ENCODE assay signal across 25 cellular contexts in the genomic region with DNA sequence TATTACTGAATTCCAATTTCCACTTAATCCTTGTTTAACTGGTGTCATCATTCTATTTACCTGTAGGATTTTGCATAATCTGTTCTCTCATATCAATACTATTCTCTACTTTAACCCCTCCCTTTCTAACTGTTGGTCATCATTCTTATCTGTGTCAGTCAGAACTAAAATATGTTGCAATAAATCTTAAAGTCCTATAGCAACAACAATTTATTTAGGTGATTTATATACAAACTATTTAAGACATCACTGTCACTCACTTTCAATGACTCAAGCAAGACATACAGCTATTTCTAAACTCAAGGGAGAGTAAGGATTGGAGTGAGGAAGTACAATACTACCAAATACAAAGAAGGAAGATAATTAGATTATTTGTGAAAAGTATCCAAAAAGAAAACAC.
"Had no signal": no experiment of that assay in that cellular context is flagged by ENCODE, and none has a peak within 500 bp of the region (broad histone marks: within the 10 kb centered on the region; RNA-seq: fewer than 3 reads in every experiment).

No MANE protein-coding gene starts in this region.

- H3K4me1 Mint-ChIP-seq: naive thymus-derived CD4-positive, alpha-beta T cell; nephron progenitor cell; stimulated activated effector memory CD8-positive, alpha-beta T cell treated with anti-CD3 and anti-CD28 coated beads, Interleukin-12 subunit alpha, Interleukin-12 subunit beta, amount 100 ng/mL, for 72 hours had no signal

- DNase-seq: cortex of kidney; dorsolateral prefrontal cortex; effector CD8-positive, alpha-beta T cell; esophagus squamous epithelium; foreskin fibroblast; head of caudate nucleus; kidney; left cardiac atrium; left ventricle myocardium inferior; lower lobe of right lung; mesenchymal stem cell; naive thymus-derived CD4-positive, alpha-beta T cell; nephron progenitor cell; psoas muscle; retina; right lobe of liver; stimulated activated CD4-positive, alpha-beta T cell treated with anti-CD3 and anti-CD28 coated beads, Interleukin-4, amount 100 ng/mL, for 1 hour; stimulated activated CD8-positive, alpha-beta memory T cell treated with anti-CD3 and anti-CD28 coated beads, Interleukin-4, amount 100 ng/mL, for 48 hours; stimulated activated naive CD8-positive, alpha-beta T cell treated with anti-CD3 and anti-CD28 coated beads, Interleukin-15, Interleukin-2, amounts not matched to agents 100 U/mL and 50 U/mL, for 24 hours; thyroid gland had no signal

- H3K36me3 Mint-ChIP-seq: naive thymus-derived CD4-positive, alpha-beta T cell; stimulated activated effector memory CD8-positive, alpha-beta T cell treated with anti-CD3 and anti-CD28 coated beads, Interleukin-12 subunit alpha, Interleukin-12 subunit beta, amount 100 ng/mL, for 72 hours; type B pancreatic cell had no signal

- H3K27me3 ChIP-seq: dorsolateral prefrontal cortex, esophagus squamous epithelium, hepatocyte, right lobe of liver, suprapubic skin, thyroid gland had no signal

- H3K27ac Mint-ChIP-seq: naive thymus-derived CD4-positive, alpha-beta T cell; nephron progenitor cell; stimulated activated effector memory CD8-positive, alpha-beta T cell treated with anti-CD3 and anti-CD28 coated beads, Interleukin-12 subunit alpha, Interleukin-12 subunit beta, amount 100 ng/mL, for 72 hours; type B pancreatic cell had no signal

- H3K36me3 ChIP-seq: esophagus squamous epithelium, left ventricle myocardium inferior, lower lobe of right lung, right lobe of liver, suprapubic skin, thyroid gland had no signal

- H3K27ac ChIP-seq: dorsolateral prefrontal cortex, esophagus squamous epithelium, hepatocyte, left ventricle myocardium inferior, lower lobe of right lung, parathyroid adenoma, psoas muscle, right lobe of liver, suprapubic skin, thyroid gland had no signal

- H3K9me3 ChIP-seq: esophagus squamous epithelium, left ventricle myocardium inferior, lower lobe of right lung, psoas muscle, right lobe of liver, suprapubic skin, thyroid gland had no signal

- H3K4me1 ChIP-seq: esophagus squamous epithelium, left ventricle myocardium inferior, lower lobe of right lung, parathyroid adenoma, psoas muscle, right lobe of liver, suprapubic skin, thyroid gland had no signal

- H3K4me3 Mint-ChIP-seq: naive thymus-derived CD4-positive, alpha-beta T cell; nephron progenitor cell; stimulated activated effector memory CD8-positive, alpha-beta T cell treated with anti-CD3 and anti-CD28 coated beads, Interleukin-12 subunit alpha, Interleukin-12 subunit beta, amount 100 ng/mL, for 72 hours; type B pancreatic cell had no signal

- ATAC-seq: left cardiac atrium; lower lobe of right lung; naive thymus-derived CD4-positive, alpha-beta T cell; psoas muscle; right lobe of liver; stimulated activated effector memory CD8-positive, alpha-beta T cell treated with anti-CD3 and anti-CD28 coated beads, Interleukin-12 subunit alpha, Interleukin-12 subunit beta, amount 100 ng/mL, for 72 hours; stimulated activated naive CD8-positive, alpha-beta T cell treated with anti-CD3 and anti-CD28 coated beads, Interleukin-15, Interleukin-2, amounts not matched to agents 100 U/mL and 50 U/mL, for 24 hours had no signal

- H3K27me3 Mint-ChIP-seq: naive thymus-derived CD4-positive, alpha-beta T cell had no signal

- H3K4me3 ChIP-seq: dorsolateral prefrontal cortex, esophagus squamous epithelium, hepatocyte, left ventricle myocardium inferior, lower lobe of right lung, psoas muscle, right lobe of liver, suprapubic skin, thyroid gland had no signal

- H3K9me3 Mint-ChIP-seq: nephron progenitor cell, type B pancreatic cell had no signal
